ENCODE assay signal across 10 cellular contexts in the genomic region with DNA sequence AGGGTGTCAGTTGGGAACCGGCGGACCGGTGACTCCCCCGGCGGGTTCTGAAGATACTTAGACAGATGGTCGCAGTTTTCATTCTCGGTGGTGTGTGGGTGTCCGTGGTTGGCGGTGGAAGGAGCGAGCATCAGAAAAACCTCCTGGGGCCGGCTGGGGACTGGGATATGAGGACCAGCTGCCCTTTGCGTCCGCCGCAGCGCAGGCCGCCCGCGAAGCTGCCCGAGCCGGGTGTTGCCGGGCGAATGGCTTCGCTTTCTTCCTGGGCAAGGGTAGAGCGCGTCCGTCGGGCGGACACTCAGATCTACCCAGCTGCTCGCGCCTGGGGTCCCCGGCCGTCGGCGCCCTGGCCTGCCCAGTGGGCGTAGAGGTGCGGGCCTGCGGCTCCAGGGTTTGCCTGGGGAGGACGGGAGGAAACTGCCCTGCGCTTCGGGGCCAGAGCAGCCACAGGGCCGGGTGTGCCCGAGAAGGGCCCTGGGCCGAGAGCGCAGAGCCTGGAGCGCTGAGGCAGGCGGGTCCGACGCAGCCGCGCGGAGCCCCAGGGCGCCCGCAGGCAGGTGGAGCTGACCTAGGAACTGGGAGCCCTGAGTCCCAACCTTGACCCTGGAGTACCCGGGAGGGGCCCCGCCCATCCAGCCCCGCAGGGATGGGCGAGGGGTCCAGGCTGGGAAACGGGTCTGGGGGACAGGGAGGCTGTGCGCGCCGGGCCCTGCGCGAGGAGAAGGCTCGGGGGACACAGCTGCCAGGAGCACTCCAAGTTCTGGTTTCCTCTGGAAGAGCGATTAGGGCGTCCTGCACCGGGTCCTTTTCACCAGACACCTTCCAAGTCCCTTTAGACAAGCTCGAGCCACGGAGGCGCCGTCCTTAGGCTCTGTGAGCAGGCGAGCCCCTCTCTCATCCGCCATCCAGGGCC. TPM values are rescaled to one million over a fixed set of nuclear protein-coding genes. Genes with fewer than 3 reads are reported as not detected.
A peak's percentile ranks its signal among the peaks of the same experiment; 100 is the strongest.
DNase-seq lines count a peak whose midpoint lies in the region; ATAC-seq, FAIRE-seq and TF ChIP-seq lines count a peak whose summit lies in the region.
"Had no signal": no experiment of that assay in that cellular context is flagged by ENCODE, and none has a peak within 500 bp of the region (broad histone marks: within the 10 kb centered on the region; RNA-seq: fewer than 3 reads in every experiment).

No MANE protein-coding gene starts in this region.

- no peak overlapping the region for H2BK12ac ChIP-seq in neuronal stem cell (ENCODE audit: low read length)

- CTCF ChIA-PET in A549 (lab: Yijun Ruan, JAX) = interaction anchor here (0.6 to 3.0 kb wide), 9 partner anchors 9 to 492 kb away, joined by 3 to 14 read pairs (median 4); no protein-coding TSS in a partner anchor
- CTCF ChIA-PET in RWPE1 (lab: Yijun Ruan, JAX) = interaction anchor here (0.7 to 1.6 kb wide), 4 partner anchors 14 to 257 kb away, joined by 3 to 7 read pairs (median 4); no protein-coding TSS in a partner anchor

- DNase-seq in A549 (ENCODE audit: low read depth in 1 of 2, low spot score in 1 of 2) (no peak), RWPE1 (ENCODE audit: low spot score) (no peak), fibroblast of villous mesenchyme (ENCODE audit: low read depth) (peak; percentile 55), neuronal stem cell (ENCODE audit: low spot score) (no peak), HuH-7.5 (ENCODE audit: low spot score) (no peak), NCI-H446 (lab: John Stamatoyannopoulos, UW) (no peak)
- no peak for DNase-seq in activated T-cell treated with anti-CD3 and anti-CD28 coated beads, Interleukin-2, amount 50 U/mL, for 48 hours
- DNase-seq: activated naive CD4-positive, alpha-beta T cell treated with anti-CD3 and anti-CD28 coated beads for 36 hours; BE2C had no signal

- H4K8ac ChIP-seq in neuronal stem cell (ENCODE audit: low read depth, low read length) = no peak overlapping the region

- peak overlapping the region; percentile 15 for H2BK15ac ChIP-seq in neuronal stem cell (ENCODE audit: low read length)

- no peaks in the 10 kb centered on the region for H3K36me3 ChIP-seq in neuronal stem cell (replicated peaks in 1 of 2; ENCODE audit: control insufficient read depth in 2 of 2, insufficient read depth in 2 of 2, low read length in 2 of 2)
- H3K36me3 ChIP-seq: BE2C had no signal

- H4K91ac ChIP-seq in neuronal stem cell (ENCODE audit: low read depth, low read length, poor library complexity) = no peak overlapping the region

- H3K4me1 ChIP-seq in A549 = peaks cover 14% of the 10 kb centered on the region
- H3K4me1 ChIP-seq in neuronal stem cell (ENCODE audit: control insufficient read depth in 2 of 2, insufficient read depth in 1 of 2, low read depth in 1 of 2, low read length in 2 of 2) = peaks cover 0 to 4% of the 10 kb centered on the region in 2 donors
- H3K4me1 ChIP-seq: BE2C had no signal

- no peak overlapping the region for H3K4ac ChIP-seq in neuronal stem cell (ENCODE audit: low read length)

- H3K9me3 ChIP-seq in A549 (no peaks in the 10 kb centered on the region), neuronal stem cell (replicated peaks in 1 of 2; ENCODE audit: control insufficient read depth in 2 of 2, insufficient read depth in 1 of 2, low read depth in 1 of 2, low read length in 2 of 2) (no peaks in the 10 kb centered on the region)
- H3K9me3 ChIP-seq: BE2C had no signal

- no peak overlapping the region for H3K14ac ChIP-seq in neuronal stem cell (ENCODE audit: low read length)

- H3K4me2 ChIP-seq in A549 (peak overlapping the region; percentile 99), neuronal stem cell (ENCODE audit: insufficient read depth, low read length, poor library complexity, severe bottlenecking) (peak overlapping the region; percentile 88)

- FAIRE-seq in A549 (lab: Jason Lieb, UNC) = no peak

- H2AK5ac ChIP-seq in neuronal stem cell (ENCODE audit: low read depth, low read length) = peak overlapping the region; percentile 35

- H3K27ac ChIP-seq in A549 = peak overlapping the region; percentile 91 to 96
- H3K27ac ChIP-seq in RWPE1 = peak overlapping the region; percentile 89
- H3K27ac ChIP-seq in neuronal stem cell (replicated peaks; ENCODE audit: low read length) = no peak overlapping the region

- WGBS in A549 (ENCODE audit: missing lambda C conversion rate) = 52% methylated on average over 35 of the region's 73 CpGs
- no CpG with 5 or more reads among the region's 73 CpGs for WGBS in neuronal stem cell (ENCODE audit: extremely low coverage in 2 of 2, insufficient read length in 2 of 2, insufficient replicate concordance in 1 of 2), 2 donors

- peak overlapping the region; percentile 95 for H3K18ac ChIP-seq in neuronal stem cell (ENCODE audit: low read length)

- TF ChIP-seq RAD21 in A549 (conservative IDR thresholded peaks at IDR 0.05 in 1 of 2, IDR thresholded peaks at IDR 0.05 in 1 of 2) = no peak

- TF ChIP-seq POLR2A in A549 (IDR thresholded peaks at IDR 0.05; ENCODE audit: low read length) = no peak

- H2AFZ ChIP-seq in neuronal stem cell (ENCODE audit: low read length) = peak overlapping the region; percentile 85

- peaks cover 38 to 86% (median 65%) of the 10 kb centered on the region in 3 experiments for H3K27me3 ChIP-seq in neuronal stem cell (ENCODE audit: control insufficient read depth in 3 of 3, insufficient read depth in 3 of 3, low read depth in 1 of 3, low read length in 3 of 3)

- TF ChIP-seq CTCF in A549 (IDR thresholded peaks at IDR 0.05) (no peak), RWPE1 (conservative IDR thresholded peaks at IDR 0.05; ENCODE audit: low read depth) (no peak), fibroblast of villous mesenchyme (IDR thresholded peaks at IDR 0.05; ENCODE audit: insufficient read depth, low read depth, low read length) (no peak)

- no peak overlapping the region for H3K9ac ChIP-seq in neuronal stem cell (ENCODE audit: low read depth, low read length, poor library complexity)

- no peak overlapping the region for H3K23ac ChIP-seq in neuronal stem cell (ENCODE audit: low read depth, low read length, poor library complexity)

- no peak overlapping the region for H2BK120ac ChIP-seq in neuronal stem cell (ENCODE audit: low read depth, low read length)

- H3K4me3 ChIP-seq in A549 (peak overlapping the region; percentile 94), fibroblast of villous mesenchyme (ENCODE audit: low read depth, low read length) (peak overlapping the region; percentile 83), neuronal stem cell (ENCODE audit: low read length in 2 of 2) (peak overlapping the region in 1 of 2 donors; percentile 33)

- H3K79me1 ChIP-seq in neuronal stem cell (ENCODE audit: low read depth, low read length) = no peaks in the 10 kb centered on the region

- POLR2A ChIA-PET in A549 (lab: Yijun Ruan, JAX) = interaction anchor here (1.5 kb wide), 1 partner anchor 14 kb away, joined by 4 read pairs; no protein-coding TSS in a partner anchor
- POLR2A ChIA-PET in RWPE1 (lab: Yijun Ruan, JAX; ENCODE audit: low non-redundant PET) = no interaction called here

- no peak for TF ChIP-seq EP300 in A549 (IDR thresholded peaks at IDR 0.05)

- ATAC-seq in A549 = peak; percentile 25 to 60; a peak in 4 of 6 replicates
- ATAC-seq in HG02678 (IDR thresholded peaks at IDR 0.05; ENCODE audit: unreplicated experiment) = no peak

- H2BK5ac ChIP-seq in neuronal stem cell (ENCODE audit: low read length) = peak overlapping the region; percentile 66

TF ChIP-seq in A549, 52 proteins besides CTCF, POLR2A, EP300 and RAD21 (continues in another document):
- TF ChIP-seq ESRRA (IDR thresholded peaks at IDR 0.05; ENCODE audit: borderline replicate concordance, low read length) (no peak), KDM1A (IDR thresholded peaks at IDR 0.05; ENCODE audit: low read depth) (no peak), JUNB (IDR thresholded peaks at IDR 0.05) (no peak), HOXB13 (CRISPR knock-in tag; IDR thresholded peaks at IDR 0.05; ENCODE audit: low read depth) (no peak), HEYL (CRISPR knock-in tag; IDR thresholded peaks at IDR 0.05) (no peak), PHF8 (IDR thresholded peaks at IDR 0.05; ENCODE audit: borderline replicate concordance, low read depth) (no peak), FOSB (CRISPR knock-in tag; IDR thresholded peaks at IDR 0.05) (no peak), POLR2AphosphoS2 (conservative IDR thresholded peaks at IDR 0.05; ENCODE audit: low read length) (no peak)
- TF ChIP-seq, protein P1, sequence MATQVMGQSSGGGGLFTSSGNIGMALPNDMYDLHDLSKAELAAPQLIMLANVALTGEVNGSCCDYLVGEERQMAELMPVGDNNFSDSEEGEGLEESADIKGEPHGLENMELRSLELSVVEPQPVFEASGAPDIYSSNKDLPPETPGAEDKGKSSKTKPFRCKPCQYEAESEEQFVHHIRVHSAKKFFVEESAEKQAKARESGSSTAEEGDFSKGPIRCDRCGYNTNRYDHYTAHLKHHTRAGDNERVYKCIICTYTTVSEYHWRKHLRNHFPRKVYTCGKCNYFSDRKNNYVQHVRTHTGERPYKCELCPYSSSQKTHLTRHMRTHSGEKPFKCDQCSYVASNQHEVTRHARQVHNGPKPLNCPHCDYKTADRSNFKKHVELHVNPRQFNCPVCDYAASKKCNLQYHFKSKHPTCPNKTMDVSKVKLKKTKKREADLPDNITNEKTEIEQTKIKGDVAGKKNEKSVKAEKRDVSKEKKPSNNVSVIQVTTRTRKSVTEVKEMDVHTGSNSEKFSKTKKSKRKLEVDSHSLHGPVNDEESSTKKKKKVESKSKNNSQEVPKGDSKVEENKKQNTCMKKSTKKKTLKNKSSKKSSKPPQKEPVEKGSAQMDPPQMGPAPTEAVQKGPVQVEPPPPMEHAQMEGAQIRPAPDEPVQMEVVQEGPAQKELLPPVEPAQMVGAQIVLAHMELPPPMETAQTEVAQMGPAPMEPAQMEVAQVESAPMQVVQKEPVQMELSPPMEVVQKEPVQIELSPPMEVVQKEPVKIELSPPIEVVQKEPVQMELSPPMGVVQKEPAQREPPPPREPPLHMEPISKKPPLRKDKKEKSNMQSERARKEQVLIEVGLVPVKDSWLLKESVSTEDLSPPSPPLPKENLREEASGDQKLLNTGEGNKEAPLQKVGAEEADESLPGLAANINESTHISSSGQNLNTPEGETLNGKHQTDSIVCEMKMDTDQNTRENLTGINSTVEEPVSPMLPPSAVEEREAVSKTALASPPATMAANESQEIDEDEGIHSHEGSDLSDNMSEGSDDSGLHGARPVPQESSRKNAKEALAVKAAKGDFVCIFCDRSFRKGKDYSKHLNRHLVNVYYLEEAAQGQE (IDR thresholded peaks at IDR 0.05) = no peak

RNA-seq across cellular contexts. Expression of a gene that starts 1.3 kb away (rescaled TPM):
- polyA plus RNA-seq in A549 (2011; rRNA removed) (5.4 and 8.2 TPM in 2 replicates), A549 (2017; fragmentation: RNase III; extraction: RNeasy Plus Mini Kit Qiagen cat#74134 plus additional on column Dnase treatment) (6.0 to 8.7 TPM (median 7.1 TPM) in 3 replicates)
- 22.0 and 31.0 TPM in 2 replicates for polyA plus RNA-seq in A549 (2012; cell fraction: cytosol; rRNA removed)
- 19.3 and 23.2 TPM in 2 replicates for polyA plus RNA-seq in A549 (2012; cell fraction: nucleus; rRNA removed)
- polyA minus RNA-seq in A549 (2011; rRNA and poly(A)+ RNA removed) = 3.6 and 6.2 TPM in 2 replicates
- total RNA-seq in fibroblast of villous mesenchyme = 47.4 and 58.7 TPM in 2 replicates
- 2.1 TPM for polyA plus RNA-seq in neuronal stem cell (2013, experiment 1 of 2)
- 2.4 TPM for polyA plus RNA-seq in neuronal stem cell (2013, experiment 2 of 2)
- total RNA-seq: activated naive CD4-positive, alpha-beta T cell treated with anti-CD3 and anti-CD28 coated beads for 36 hours had no signal
